24 cellular contexts compared by ENCODE assay signal in genomic region chr3:13660042-13660874, GRCh38.
"Had no signal": no experiment of that assay in that cellular context is flagged by ENCODE, and none has a peak within 500 bp of the region (broad histone marks: within the 10 kb centered on the region; RNA-seq: fewer than 3 reads in every experiment).

No MANE protein-coding gene starts in this region.

- H3K36me3 Mint-ChIP-seq: IgD-negative memory B cell had no signal

- H3K27ac Mint-ChIP-seq: IgD-negative memory B cell had no signal

- DNase-seq: Karpas-422, KG1, MG63, NCI-H1092, NCI-H1105 treated with DMSO at 0.1 percent for 48 hours, NCI-H1417 treated with DMSO at 0.1 percent for 48 hours, NCI-H187, NCI-H2029 treated with DMSO at 0.1 percent for 48 hours, NCI-H2171 treated with DMSO at 0.1 percent for 48 hours, NCI-H345, NCI-H446 treated with DMSO at 0.1 percent for 48 hours, NCI-H510A treated with DMSO at 0.1 percent for 48 hours, NCI-H526, NCI-H748 treated with DMSO at 0.1 percent for 48 hours, Right ventricle myocardium superior, RPMI8226, SIG-M5, SW 1271 had no signal

- H3K27me3 ChIP-seq: MG63 had no signal

- H3K36me3 ChIP-seq: MG63, SJSA1 had no signal

- FAIRE-seq: HTR-8/SVneo, RCC 7860 had no signal

- H3K9me3 Mint-ChIP-seq: IgD-negative memory B cell had no signal

- H3K9me3 ChIP-seq: MG63, SJSA1 had no signal

- H3K4me3 Mint-ChIP-seq: IgD-negative memory B cell had no signal

- H3K4me3 ChIP-seq: MG63, SJSA1, SK-N-MC had no signal

- H3K27ac ChIP-seq: HL-60, SJSA1, SK-N-MC had no signal
